In genomic region chr12:52351196-52352059, GRCh38 we compare ENCODE assay signal across 12 cellular contexts. TPM values are rescaled to one million over a fixed set of nuclear protein-coding genes. Genes with fewer than 3 reads are reported as not detected.
DNase-seq lines count a peak whose midpoint lies in the region; ATAC-seq and TF ChIP-seq lines count a peak whose summit lies in the region.
"Had no signal": no experiment of that assay in that cellular context is flagged by ENCODE, and none has a peak within 500 bp of the region (broad histone marks: within the 10 kb centered on the region; RNA-seq: fewer than 3 reads in every experiment).

No MANE protein-coding gene starts in this region.

- H3K36me3 ChIP-seq in right atrium auricular region (no peaks in the 10 kb centered on the region), adrenal gland (replicated peaks in 1 of 2) (no peaks in the 10 kb centered on the region)

- H3K4me3 ChIP-seq in right atrium auricular region (no peak overlapping the region), adrenal gland (no peak overlapping the region)

- 42 to 61% (median 51%) methylated on average over 9 of the region's 9 CpGs for WGBS in adrenal gland, 4 donors

- TF ChIP-seq POLR2A in erythroblast (IDR thresholded peaks at IDR 0.05; ENCODE audit: low read length): no peak
- no peak for TF ChIP-seq POLR2A in adrenal gland (IDR thresholded peaks at IDR 0.05)

- H3K9me3 ChIP-seq in right atrium auricular region: no peaks in the 10 kb centered on the region
- H3K9me3 ChIP-seq in adrenal gland (replicated peaks in 1 of 3): no peaks in the 10 kb centered on the region

- intact Hi-C loops in Right ventricle myocardium inferior (cut with DNase I) (no loop called here), adrenal gland (cut with DNase I) (no loop called here)

- H3K4me1 ChIP-seq in right atrium auricular region: peaks cover 0 to 8% of the 10 kb centered on the region in 2 donors
- H3K4me1 ChIP-seq in adrenal gland (replicated peaks in 1 of 2): no peaks in the 10 kb centered on the region

- peak; percentile 57 for ATAC-seq in Right ventricle myocardium inferior
- ATAC-seq: HCT116 had no signal

- H3K27ac ChIP-seq in right atrium auricular region (no peak overlapping the region), adrenal gland (no peak overlapping the region)

- no peak for TF ChIP-seq CTCF in right atrium auricular region (IDR thresholded peaks at IDR 0.05)
- no peak for TF ChIP-seq CTCF in adrenal gland (IDR thresholded peaks at IDR 0.05)

- no peaks in the 10 kb centered on the region for H3K27me3 ChIP-seq in right atrium auricular region
- peaks cover 7% of the 10 kb centered on the region for H3K27me3 ChIP-seq in adrenal gland

- DNase-seq in Right ventricle myocardium inferior (ENCODE audit: missing footprints) (no peak), right atrium auricular region (ENCODE audit: low spot score) (no peak), midbrain (lab: John Stamatoyannopoulos, UW) (peak; percentile 74), superior temporal gyrus (ENCODE audit: extremely low spot score) (peak; percentile 43), iPS-NIHi11 (ENCODE audit: low spot score) (no peak), erythroblast (lab: John Stamatoyannopoulos, UW) (no peak), adrenal gland (no peak)
- peak; percentile 32 for DNase-seq in activated naive CD4-positive, alpha-beta T cell treated with anti-CD3 and anti-CD28 coated beads, Interleukin-2, amount 50 U/mL, for 16 hours

RNA-seq across cellular contexts. Expression of gene KRT85, which starts 15.9 kb away (rescaled TPM):
- total RNA-seq in Right ventricle myocardium inferior: not detected
- total RNA-seq in right atrium auricular region: not detected
- not detected for total RNA-seq in adrenal gland
- not detected for polyA plus RNA-seq in adrenal gland
- total RNA-seq: bronchial epithelial cell, RPMI7951 had no signal
- polyA plus RNA-seq: AG04450 had no signal

RNA-seq across cellular contexts. Expression of gene KRT83, which starts 30.2 kb away (rescaled TPM):
- total RNA-seq in Right ventricle myocardium inferior (not detected), right atrium auricular region (not detected), adrenal gland (not detected)
- polyA plus RNA-seq in adrenal gland: not detected
- total RNA-seq: bronchial epithelial cell, RPMI7951 had no signal

RNA-seq across cellular contexts. Expression of gene KRT84, which starts 34.0 kb away (rescaled TPM):
- not detected for total RNA-seq in Right ventricle myocardium inferior
- under 1 TPM in 1 of 2 donors, not detected in 1; 0.28 TPM for total RNA-seq in right atrium auricular region
- total RNA-seq in adrenal gland: not detected
- polyA plus RNA-seq in adrenal gland: not detected
- total RNA-seq: bronchial epithelial cell, RPMI7951 had no signal
- polyA plus RNA-seq: AG04450 had no signal

RNA-seq across cellular contexts. Expression of gene KRT82, which starts 54.7 kb away (rescaled TPM):
- total RNA-seq in Right ventricle myocardium inferior: not detected
- total RNA-seq in right atrium auricular region: not detected
- not detected for total RNA-seq in adrenal gland
- polyA plus RNA-seq in adrenal gland: not detected
- total RNA-seq: bronchial epithelial cell, RPMI7951 had no signal
- polyA plus RNA-seq: AG04450 had no signal

Comparison
In these comparisons a context has a peak if more than half of its experiments do, and no peak if none do; other contexts are left out.
1. DNase-seq: peak in activated naive CD4-positive, alpha-beta T cell treated with anti-CD3 and anti-CD28 coated beads, Interleukin-2, amount 50 U/mL, for 16 hours (single experiment), midbrain (single experiment) and superior temporal gyrus (single experiment); none in Right ventricle myocardium inferior (single experiment), right atrium auricular region (single experiment), iPS-NIHi11 (single experiment), erythroblast (0 of 2) and adrenal gland (0 of 7).